ENCODE assay signal across 8 cellular contexts in the genomic region with DNA sequence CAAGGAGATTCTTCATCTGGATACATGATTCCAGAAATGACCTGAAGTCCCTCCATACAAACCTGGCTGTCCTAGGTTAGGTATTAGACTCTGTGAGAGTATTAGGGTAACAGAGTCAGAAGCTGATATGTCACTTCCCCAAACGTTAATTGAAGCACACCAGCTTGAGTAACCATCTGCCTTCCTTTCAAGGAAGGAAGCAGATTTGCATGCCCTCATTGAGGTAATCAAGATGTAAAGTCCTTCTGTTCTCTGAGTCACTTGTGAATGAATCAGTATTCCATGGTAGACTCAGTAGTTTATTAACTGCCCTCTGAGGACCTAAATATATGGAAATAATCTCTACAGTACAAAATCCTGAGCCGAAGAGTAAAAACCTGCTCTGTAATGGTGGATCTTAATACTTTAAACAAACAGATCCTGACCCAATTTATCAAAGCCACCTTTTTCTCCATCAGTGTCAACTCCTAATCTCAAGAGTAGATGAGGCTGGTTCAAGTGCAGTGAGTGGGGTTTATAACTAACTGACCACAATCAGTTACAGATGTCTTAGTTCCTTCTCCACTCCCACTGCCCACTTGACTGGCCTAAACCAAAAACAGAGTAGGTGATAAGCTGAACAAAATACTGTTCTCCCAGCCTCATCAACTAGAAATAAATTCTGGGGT.
DNase-seq lines count a peak whose midpoint lies in the region; ATAC-seq, FAIRE-seq and TF ChIP-seq lines count a peak whose summit lies in the region.

No MANE protein-coding gene starts in this region.

- H3K4me1 Mint-ChIP-seq in endodermal cell, result peaks cover 5% of the 10 kb centered on the region

- DNase-seq in RCC 7860 (ENCODE audit: low spot score), result peak; percentile 85
- no peak for DNase-seq in left lung
- no peak for DNase-seq in endodermal cell
- DNase-seq in testis, result no peak
- DNase-seq in NCI-H2029 treated with DMSO at 0.1 percent for 48 hours (lab: John Stamatoyannopoulos, UW), result no peak
- no peak for DNase-seq in activated naive CD4-positive, alpha-beta T cell treated with anti-CD3 and anti-CD28 coated beads, Interleukin-2, amount 50 U/mL, for 16 hours

- H3K27ac ChIP-seq in left lung (no peak overlapping the region), endodermal cell (ENCODE audit: low read depth, low read length) (no peak overlapping the region), testis (no peak overlapping the region)

- intact Hi-C loops in left lung (cut with DNase I), result no loop called here
- intact Hi-C loops in testis (cut with DNase I; ENCODE audit: low total_unique reads), result no loop called here

- H3K9ac ChIP-seq in endodermal cell (ENCODE audit: extremely low read depth, low read length, poor library complexity, severe bottlenecking), result no peak overlapping the region

- TF ChIP-seq POLR2A in testis (IDR thresholded peaks at IDR 0.05), result no peak

- peak; percentile 91 for FAIRE-seq in RCC 7860 (lab: Jason Lieb, UNC)

- H3K27me3 Mint-ChIP-seq in endodermal cell (ENCODE audit: insufficient read depth), result no peaks in the 10 kb centered on the region

- no peak overlapping the region for H3K27ac Mint-ChIP-seq in endodermal cell

- H3K27me3 ChIP-seq in left lung (no peaks in the 10 kb centered on the region), endodermal cell (ENCODE audit: control insufficient read depth, insufficient read depth, low read length, poor library complexity, severe bottlenecking) (no peaks in the 10 kb centered on the region), testis (no peaks in the 10 kb centered on the region)

- H3K4me3 ChIP-seq in left lung, result no peak overlapping the region
- no peak overlapping the region for H3K4me3 ChIP-seq in endodermal cell (ENCODE audit: low read length)
- no peak overlapping the region for H3K4me3 ChIP-seq in testis

- ATAC-seq in GM18870 (IDR thresholded peaks at IDR 0.05; ENCODE audit: unreplicated experiment) (peak; percentile 83), HG02970 (IDR thresholded peaks at IDR 0.05; ENCODE audit: low FRiP score, unreplicated experiment) (peak; percentile 70), left lung (peak; percentile 26)

- H3K9me3 ChIP-seq in left lung (no peaks in the 10 kb centered on the region), endodermal cell (ENCODE audit: control insufficient read depth, low read length) (no peaks in the 10 kb centered on the region), testis (no peaks in the 10 kb centered on the region)

- no peaks in the 10 kb centered on the region for H3K36me3 Mint-ChIP-seq in endodermal cell (ENCODE audit: low read depth)

- H3K9me3 Mint-ChIP-seq in endodermal cell, result no peaks in the 10 kb centered on the region

- H3K4me3 Mint-ChIP-seq in endodermal cell, result no peak overlapping the region

- WGBS in endodermal cell (ENCODE audit: insufficient coverage in 1 of 2, insufficient read length in 1 of 2), 2 experiments, result 57 to 77% methylated on average over 1 to 2 of the region's 2 CpGs
- WGBS in testis, 2 donors, result 65 to 75% methylated on average over 2 of the region's 2 CpGs

- no peaks in the 10 kb centered on the region for H3K36me3 ChIP-seq in left lung
- no peaks in the 10 kb centered on the region for H3K36me3 ChIP-seq in endodermal cell (ENCODE audit: control insufficient read depth, insufficient read depth, low read length)
- H3K36me3 ChIP-seq in testis (ENCODE audit: low read depth, missing control alignments), result no peaks in the 10 kb centered on the region

- H3K4me1 ChIP-seq in left lung (no peaks in the 10 kb centered on the region), endodermal cell (ENCODE audit: control insufficient read depth, insufficient read depth, low read length) (no peaks in the 10 kb centered on the region), testis (no peaks in the 10 kb centered on the region)

- TF ChIP-seq CTCF in left lung (IDR thresholded peaks at IDR 0.05), result no peak
- no peak for TF ChIP-seq CTCF in endodermal cell (conservative IDR thresholded peaks at IDR 0.05)
- no peak for TF ChIP-seq CTCF in testis (IDR thresholded peaks at IDR 0.05)

Comparison
In these comparisons a context has a peak if more than half of its experiments do, and no peak if none do; other contexts are left out.
1. ATAC-seq: peak in every context shown above with its lines; median percentile 83 in GM18870; 70 in HG02970; 26 in left lung.